ENCODE assay signal across 18 cellular contexts in genomic region chr14:102733326-102733725, GRCh38. TPM values are rescaled to one million over a fixed set of nuclear protein-coding genes. Genes with fewer than 3 reads are reported as not detected.
A peak's percentile ranks its signal among the peaks of the same experiment; 100 is the strongest.
DNase-seq lines count a peak whose midpoint lies in the region; ATAC-seq, FAIRE-seq and TF ChIP-seq lines count a peak whose summit lies in the region.
"Had no signal": no experiment of that assay in that cellular context is flagged by ENCODE, and none has a peak within 500 bp of the region (broad histone marks: within the 10 kb centered on the region; RNA-seq: fewer than 3 reads in every experiment).

No MANE protein-coding gene starts in this region.

- no peak for TF ChIP-seq POLR2A in H1 (IDR thresholded peaks at IDR 0.05; ENCODE audit: control extremely low read depth in 1 of 2, low read depth in 2 of 2, low read length in 2 of 2)

- no peak overlapping the region for H3K4ac ChIP-seq in H1 (replicated peaks; ENCODE audit: insufficient read length, low read depth, low read length)

- no peak overlapping the region for H3K18ac ChIP-seq in H1 (ENCODE audit: extremely low read depth, low read length)

- H2BK20ac ChIP-seq in H1 (ENCODE audit: low read length), result no peak overlapping the region

- TF ChIP-seq RAD21 in H1 (IDR thresholded peaks at IDR 0.05 in 1 of 2, conservative IDR thresholded peaks at IDR 0.05 in 1 of 2; ENCODE audit: low read depth in 2 of 2, low read length in 2 of 2), result no peak

- intact Hi-C loops in Caco-2 (cut with micrococcal nuclease; ENCODE audit: unreplicated experiment), result no loop called here

- POLR2A ChIA-PET in Caco-2 (lab: Charles Lee) (no interaction called here), H1 (lab: Charles Lee; ENCODE audit: partially characterized antibody) (no interaction called here)

- H3K9ac ChIP-seq in H1 (replicated peaks in 1 of 4; ENCODE audit: extremely low read depth in 1 of 4, low read depth in 3 of 4, low read length in 3 of 4), result no peak overlapping the region

- H3K27me3 Mint-ChIP-seq in Caco-2 (ENCODE audit: insufficient read depth, unreplicated experiment) (no peaks in the 10 kb centered on the region), HFFc6 (ENCODE audit: insufficient read depth) (peaks cover 2% of the 10 kb centered on the region), nephron progenitor cell (ENCODE audit: low read depth, poor library complexity) (peaks cover 4% of the 10 kb centered on the region)
- H3K27me3 Mint-ChIP-seq: CD4-positive, CD25-positive, alpha-beta regulatory T cell had no signal

- H4K20me1 ChIP-seq in H1 (replicated peaks in 1 of 2; ENCODE audit: control insufficient read depth in 1 of 2, insufficient read depth in 2 of 2, low read length in 2 of 2), result peaks cover 0 to 3% of the 10 kb centered on the region in 2 experiments

- no peak overlapping the region for H3K27ac ChIP-seq in H1 (ENCODE audit: low read depth, low read length)

- TF ChIP-seq CTCF in Caco-2 (IDR thresholded peaks at IDR 0.05; ENCODE audit: insufficient read depth in 1 of 2, low read depth in 1 of 2, low read length in 1 of 2, severe bottlenecking in 1 of 2, unreplicated experiment in 1 of 2) (no peak), HFFc6 (IDR thresholded peaks at IDR 0.05) (no peak), H1 (IDR thresholded peaks at IDR 0.05; ENCODE audit: control extremely low read depth in 1 of 3, insufficient read depth in 1 of 3, low read depth in 1 of 3, low read length in 3 of 3) (no peak), nephron progenitor cell (IDR thresholded peaks at IDR 0.05) (no peak), BE2C (IDR thresholded peaks at IDR 0.05; ENCODE audit: low read depth, low read length) (no peak)

- BruUV-seq in Caco-2 (replicated peaks; lab: Mats Ljungman, UMichigan), result no TSS peak

- H3K36me3 Mint-ChIP-seq in Caco-2 (ENCODE audit: insufficient read depth, unreplicated experiment), result peaks cover 47% of the 10 kb centered on the region
- H3K36me3 Mint-ChIP-seq in HFFc6 (ENCODE audit: low read depth), result peaks cover 26% of the 10 kb centered on the region; the same call in 1 of the 2 replicates
- H3K36me3 Mint-ChIP-seq in nephron progenitor cell (ENCODE audit: low read depth), result peaks cover 34% of the 10 kb centered on the region

- H2AFZ ChIP-seq in H1 (ENCODE audit: low read length), result no peak overlapping the region

- H3K27me3 ChIP-seq in Caco-2 (replicated peaks; ENCODE audit: control insufficient read depth, insufficient read depth, low read length), result no peaks in the 10 kb centered on the region
- H3K27me3 ChIP-seq in H1 (replicated peaks in 1 of 4; ENCODE audit: control insufficient read depth in 3 of 4, extremely low read depth in 1 of 4, insufficient read depth in 3 of 4, low read length in 3 of 4), result no peaks in the 10 kb centered on the region
- no peaks in the 10 kb centered on the region for H3K27me3 ChIP-seq in BE2C

- H3K56ac ChIP-seq in H1 (replicated peaks; ENCODE audit: insufficient read length, low read depth, low read length), result peak overlapping the region; percentile 4

- H2BK15ac ChIP-seq in H1 (ENCODE audit: low read length), result no peak overlapping the region

- H3K4me3 ChIP-seq in Caco-2 (ENCODE audit: low read depth, low read length) (no peak overlapping the region), H1 (ENCODE audit: extremely low read depth in 1 of 4, insufficient read depth in 2 of 4, low read depth in 3 of 4, low read length in 4 of 4) (no peak overlapping the region), BE2C (ENCODE audit: low read depth, low read length) (no peak overlapping the region)

- H2BK5ac ChIP-seq in H1 (ENCODE audit: low read depth, low read length), result no peak overlapping the region

- H3K36me3 ChIP-seq in Caco-2 (ENCODE audit: control insufficient read depth, insufficient read depth, low read length) (peaks cover under 1% of the 10 kb centered on the region), H1 (ENCODE audit: control insufficient read depth in 2 of 4, insufficient read depth in 4 of 4, low read length in 3 of 4) (peaks cover 0 to 11% (median 1%) of the 10 kb centered on the region in 4 experiments; a peak in 3 of 8 replicates), BE2C (peaks cover 18% of the 10 kb centered on the region)

- no peak overlapping the region for H3K14ac ChIP-seq in H1 (ENCODE audit: insufficient read length)

- DNase-seq in Caco-2 (no peak), HFFc6 (no peak), H1 (ENCODE audit: low read depth in 1 of 2, low spot score in 2 of 2) (no peak), nephron progenitor cell (no peak), AG20443 (ENCODE audit: low spot score) (no peak), NCI-H748 treated with DMSO at 0.1 percent for 48 hours (lab: John Stamatoyannopoulos, UW) (no peak), BE2C (no peak)
- DNase-seq: AML-193; Calu3; CD4-positive, CD25-positive, alpha-beta regulatory T cell; MV-4-11; NCI-H1417 treated with DMSO at 0.1 percent for 48 hours; NCI-H1930; NCI-H69; NK-92 treated with Interleukin-12 subunit alpha and Interleukin-12 subunit beta, amount 100 ng/mL, for 24 hours; SIG-M5 had no signal

- H3K4me1 ChIP-seq in Caco-2, result no peaks in the 10 kb centered on the region
- H3K4me1 ChIP-seq in H1 (replicated peaks in 1 of 4; ENCODE audit: control insufficient read depth in 3 of 4, insufficient read depth in 4 of 4, low read length in 3 of 4), result peaks cover 0 to 4% (median 0%) of the 10 kb centered on the region in 4 experiments; a peak in 2 of 7 replicates
- no peaks in the 10 kb centered on the region for H3K4me1 ChIP-seq in BE2C

- no peak overlapping the region for H4K5ac ChIP-seq in H1 (ENCODE audit: insufficient read length, low read depth, low read length)

- no peak for FAIRE-seq in H1 (lab: Jason Lieb, UNC)
- FAIRE-seq: GM19239 had no signal

- no peak overlapping the region for H3K4me2 ChIP-seq in H1 (ENCODE audit: insufficient read depth in 1 of 2, low read depth in 2 of 2, low read length in 2 of 2)

- H2BK12ac ChIP-seq in H1 (ENCODE audit: low read depth, low read length), result no peak overlapping the region

- TF ChIP-seq EP300 in H1 (IDR thresholded peaks at IDR 0.05; ENCODE audit: borderline replicate concordance in 1 of 2, low read depth in 2 of 2, low read length in 2 of 2), result no peak

- no peaks in the 10 kb centered on the region for H3K23me2 ChIP-seq in H1 (ENCODE audit: low read depth, low read length)

- no peaks in the 10 kb centered on the region for H3K4me1 Mint-ChIP-seq in Caco-2 (ENCODE audit: low read depth, unreplicated experiment)
- no peaks in the 10 kb centered on the region for H3K4me1 Mint-ChIP-seq in HFFc6 (ENCODE audit: low read depth)
- peaks cover 5% of the 10 kb centered on the region for H3K4me1 Mint-ChIP-seq in nephron progenitor cell

- H4K8ac ChIP-seq in H1 (ENCODE audit: extremely low read depth, insufficient read depth, low read length), result no peak overlapping the region

- H3K23ac ChIP-seq in H1 (ENCODE audit: insufficient read length), result no peak overlapping the region

- CTCF ChIA-PET in Caco-2 (lab: Charles Lee), result no interaction called here
- CTCF ChIA-PET in H1 (lab: Charles Lee; ENCODE audit: partially characterized antibody), result interaction anchor here (1.2 to 1.7 kb wide), 3 partner anchors 12 to 39 kb away, joined by 3 to 5 read pairs (median 3); no protein-coding TSS in a partner anchor

- 0 out of 2 replicates have a peak, but pooled peaks cover 2% of the 10 kb centered on the region for H3K79me1 ChIP-seq in H1 (ENCODE audit: low read depth, low read length)

- H3K79me2 ChIP-seq in H1 (ENCODE audit: control insufficient read depth in 1 of 2, insufficient read depth in 2 of 2, low read length in 2 of 2), result no peaks in the 10 kb centered on the region

- no peak overlapping the region for H2AK5ac ChIP-seq in H1 (ENCODE audit: low read depth, low read length)

- H3K4me3 Mint-ChIP-seq in Caco-2 (ENCODE audit: unreplicated experiment) (no peak overlapping the region), HFFc6 (no peak overlapping the region), nephron progenitor cell (no peak overlapping the region)
- H3K4me3 Mint-ChIP-seq: CD4-positive, CD25-positive, alpha-beta regulatory T cell had no signal

- H2BK120ac ChIP-seq in H1 (replicated peaks; ENCODE audit: low read depth, low read length), result no peak overlapping the region

- 87% methylated on average over 11 of the region's 11 CpGs; no CpG with 5 or more reads in 1 of the 2 experiments for WGBS in H1 (ENCODE audit: extremely low coverage in 1 of 2, insufficient coverage in 1 of 2, insufficient read length in 1 of 2, insufficient replicate concordance in 2 of 2, low coverage in 1 of 2, low lambda C conversion rate in 2 of 2, missing lambda C conversion rate in 1 of 2), 2 experiments

- H3K27ac Mint-ChIP-seq in Caco-2 (ENCODE audit: unreplicated experiment), result peak overlapping the region; percentile 53
- H3K27ac Mint-ChIP-seq in HFFc6, result 0 out of 2 replicates have a peak overlapping the region, but pooled peaks have one; percentile 18
- H3K27ac Mint-ChIP-seq in nephron progenitor cell, result peak overlapping the region; percentile 64

- H4K91ac ChIP-seq in H1 (replicated peaks; ENCODE audit: insufficient read length, low read length), result no peak overlapping the region

- ATAC-seq in GM21390 (IDR thresholded peaks at IDR 0.05; ENCODE audit: unreplicated experiment), result no peak

- no peaks in the 10 kb centered on the region for H3K9me3 ChIP-seq in Caco-2
- no peaks in the 10 kb centered on the region for H3K9me3 ChIP-seq in H1 (ENCODE audit: insufficient read depth in 2 of 2, low read depth in 1 of 2, low read length in 1 of 2)
- no peaks in the 10 kb centered on the region for H3K9me3 ChIP-seq in BE2C

- H3K9me3 Mint-ChIP-seq in Caco-2 (ENCODE audit: unreplicated experiment), result no peaks in the 10 kb centered on the region
- H3K9me3 Mint-ChIP-seq in HFFc6, result no peaks in the 10 kb centered on the region
- no peaks in the 10 kb centered on the region for H3K9me3 Mint-ChIP-seq in nephron progenitor cell

TF ChIP-seq in H1, 55 proteins besides CTCF, POLR2A, EP300 and RAD21 (continues in another document):
- TF ChIP-seq FOSL1 (IDR thresholded peaks at IDR 0.05; ENCODE audit: insufficient read depth, low read depth, low read length) (no peak), RNF2 (IDR thresholded peaks at IDR 0.05; ENCODE audit: borderline replicate concordance, low read depth, low read length, missing control alignments, poor library complexity, severe bottlenecking) (no peak), NANOG (IDR thresholded peaks at IDR 0.05; ENCODE audit: insufficient read depth, low read depth, low read length, poor library complexity, severe bottlenecking) (no peak)

RNA-seq across cellular contexts. Expression of gene TRAF3, which starts 43.9 kb away (rescaled TPM):
- 16.6 and 18.3 TPM in 2 replicates for total RNA-seq in Caco-2 (2022)
- 10 to 100 TPM; 19.9 to 28.8 (median 22.6) TPM for total RNA-seq in HFFc6 (2021; fragmentation: NEBNext Ultra II Directional; extraction: Animal tissue kit (Norgen Biotek cat#: 25700))
- total RNA-seq in H1 (2021; fragmentation: NEBNext Ultra II Directional; extraction: Animal tissue kit (Norgen Biotek cat#: 25700)), result 10.0 and 12.1 TPM in 2 replicates
- polyA plus RNA-seq in H1 (2011; rRNA removed), result 5.8 and 6.5 TPM in 2 replicates
- polyA plus RNA-seq in H1 (2011; cell fraction: cytosol; rRNA removed), result 6.7 TPM
- 11.0 TPM for polyA plus RNA-seq in H1 (2011; cell fraction: nucleus; rRNA removed)
- 6.8 to 8.1 TPM (median 7.6 TPM) in 4 replicates for polyA plus RNA-seq in H1 (2012, experiment 1 of 2)
- polyA plus RNA-seq in H1 (2012, experiment 2 of 2), result 3.8 TPM
- polyA plus RNA-seq in H1 (2013, experiment 1 of 2), result 4.9 TPM
- 5.2 TPM for polyA plus RNA-seq in H1 (2013, experiment 2 of 2)
- 14.0 and 19.4 TPM in 2 replicates for polyA minus RNA-seq in H1 (2011; rRNA and poly(A)+ RNA removed)
- polyA minus RNA-seq in H1 (2011; cell fraction: cytosol; rRNA and poly(A)+ RNA removed), result 4.9 TPM
- 10.2 TPM for polyA minus RNA-seq in H1 (2011; cell fraction: nucleus; rRNA and poly(A)+ RNA removed)
- 19.8 TPM for polyA plus RNA-seq in BE2C (2012; ENCODE audit: insufficient read depth, insufficient read length, low read depth)
